8 cellular contexts compared by ENCODE assay signal in the genomic region with DNA sequence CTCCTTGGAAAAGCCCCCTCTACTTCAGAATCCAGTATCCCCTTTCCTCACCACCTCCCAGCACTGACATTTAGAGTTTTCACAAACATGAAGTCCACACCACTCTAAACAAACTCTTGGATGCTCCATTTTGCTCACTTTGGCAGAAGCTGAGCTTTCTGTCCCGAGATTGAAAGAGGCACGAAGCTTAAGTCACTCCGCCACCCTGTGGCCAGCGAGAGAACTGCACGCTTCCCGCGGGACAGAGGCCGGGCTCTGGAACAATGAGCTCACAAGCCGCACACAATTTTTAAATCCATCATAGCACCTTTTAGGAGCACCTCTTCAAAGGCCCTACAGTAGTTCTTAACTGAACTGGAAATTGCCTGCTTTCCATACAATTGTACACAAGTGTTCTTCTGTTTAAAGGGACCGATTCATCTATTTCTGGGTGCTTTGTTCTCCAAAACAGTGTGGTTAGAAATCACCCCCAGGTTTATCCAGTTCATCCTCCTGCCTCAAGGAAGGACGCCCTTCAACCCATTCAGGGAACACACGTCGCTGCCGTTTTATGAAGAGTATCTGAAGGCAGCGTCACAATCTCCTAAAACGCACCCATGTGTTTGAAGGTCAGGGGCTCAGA.
DNase-seq lines count a peak whose midpoint lies in the region; ATAC-seq, FAIRE-seq and TF ChIP-seq lines count a peak whose summit lies in the region.

No MANE protein-coding gene starts in this region.

- no peaks in the 10 kb centered on the region for H3K9me3 ChIP-seq in neuron (ENCODE audit: low read length)

- H3K4me3 Mint-ChIP-seq in activated T-cell treated with anti-CD3 and anti-CD28 coated beads, Interleukin-2, amount 50 U/mL, for 72 hours = no peak overlapping the region
- H3K4me3 Mint-ChIP-seq in stimulated activated naive CD8-positive, alpha-beta T cell treated with anti-CD3 and anti-CD28 coated beads, Interleukin-15, amount 100 ng/mL, for 72 hours = no peak overlapping the region

- H3K27me3 Mint-ChIP-seq in activated T-cell treated with anti-CD3 and anti-CD28 coated beads, Interleukin-2, amount 50 U/mL, for 72 hours (ENCODE audit: low read depth) = peaks cover 18% of the 10 kb centered on the region
- peaks cover 49% of the 10 kb centered on the region for H3K27me3 Mint-ChIP-seq in stimulated activated naive CD8-positive, alpha-beta T cell treated with anti-CD3 and anti-CD28 coated beads, Interleukin-15, amount 100 ng/mL, for 72 hours

- H3K9me3 Mint-ChIP-seq in activated T-cell treated with anti-CD3 and anti-CD28 coated beads, Interleukin-2, amount 50 U/mL, for 72 hours = no peaks in the 10 kb centered on the region
- H3K9me3 Mint-ChIP-seq in stimulated activated naive CD8-positive, alpha-beta T cell treated with anti-CD3 and anti-CD28 coated beads, Interleukin-15, amount 100 ng/mL, for 72 hours = no peaks in the 10 kb centered on the region

- H3K27me3 ChIP-seq in neuron (ENCODE audit: insufficient read depth, low read length) = peaks cover 9% of the 10 kb centered on the region

- no peak for FAIRE-seq in RCC 7860 (lab: Jason Lieb, UNC)

- peaks cover 5% of the 10 kb centered on the region for H3K4me1 Mint-ChIP-seq in activated T-cell treated with anti-CD3 and anti-CD28 coated beads, Interleukin-2, amount 50 U/mL, for 72 hours (ENCODE audit: low read depth)
- peaks cover 15% of the 10 kb centered on the region for H3K4me1 Mint-ChIP-seq in stimulated activated naive CD8-positive, alpha-beta T cell treated with anti-CD3 and anti-CD28 coated beads, Interleukin-15, amount 100 ng/mL, for 72 hours

- H3K4me3 ChIP-seq in fibroblast of mammary gland (ENCODE audit: control insufficient read depth, low read depth, low read length) = no peak overlapping the region
- no peak overlapping the region for H3K4me3 ChIP-seq in neuron (ENCODE audit: low read length)

- peaks cover 2% of the 10 kb centered on the region for H3K4me1 ChIP-seq in neuron (ENCODE audit: insufficient read depth, low read length)

- TF ChIP-seq CTCF in fibroblast of mammary gland (conservative IDR thresholded peaks at IDR 0.05; ENCODE audit: control insufficient read depth, insufficient read depth, low read depth, low read length) = peak; percentile 96

- no peaks in the 10 kb centered on the region for H3K36me3 ChIP-seq in neuron (ENCODE audit: insufficient read depth, low read length)

- intact Hi-C loops in Right ventricle myocardium inferior (cut with DNase I) = loop anchor here (5.0 to 10.0 kb wide), 3 partner anchors 1249 to 1477 kb away; no protein-coding TSS in a partner anchor
- intact Hi-C loops in cardiac septum (cut with DNase I) = loop anchor here (5.0 to 10.0 kb wide), 3 partner anchors 919 to 1327 kb away; no protein-coding TSS in a partner anchor

- H3K36me3 Mint-ChIP-seq in activated T-cell treated with anti-CD3 and anti-CD28 coated beads, Interleukin-2, amount 50 U/mL, for 72 hours (ENCODE audit: insufficient read depth in 2 of 2) = no peaks in the 10 kb centered on the region

- H3K27ac Mint-ChIP-seq in activated T-cell treated with anti-CD3 and anti-CD28 coated beads, Interleukin-2, amount 50 U/mL, for 72 hours = no peak overlapping the region
- H3K27ac Mint-ChIP-seq in stimulated activated naive CD8-positive, alpha-beta T cell treated with anti-CD3 and anti-CD28 coated beads, Interleukin-15, amount 100 ng/mL, for 72 hours = no peak overlapping the region

- DNase-seq in Right ventricle myocardium inferior (ENCODE audit: missing footprints) = peak; percentile 85
- no peak for DNase-seq in cardiac septum (ENCODE audit: low spot score)
- DNase-seq in Kasumi-1 (lab: John Stamatoyannopoulos, UW) = peak; percentile 61 to 75
- peak; percentile 34 for DNase-seq in RCC 7860 (ENCODE audit: low spot score)
- peak; percentile 67 to 78 for DNase-seq in activated T-cell treated with anti-CD3 and anti-CD28 coated beads, Interleukin-2, amount 50 U/mL, for 72 hours
- DNase-seq in fibroblast of mammary gland (ENCODE audit: low read depth) = peak; percentile 86
- peak; percentile 64 to 67 for DNase-seq in stimulated activated naive CD8-positive, alpha-beta T cell treated with anti-CD3 and anti-CD28 coated beads, Interleukin-15, amount 100 ng/mL, for 72 hours

- peak overlapping the region; percentile 50 for H2AFZ ChIP-seq in neuron (ENCODE audit: low read depth, low read length)

- ATAC-seq in Right ventricle myocardium inferior = peak; percentile 79
- peak; percentile 72 to 74 for ATAC-seq in activated T-cell treated with anti-CD3 and anti-CD28 coated beads, Interleukin-2, amount 50 U/mL, for 72 hours (replicated peaks in 1 of 2)
- ATAC-seq in stimulated activated naive CD8-positive, alpha-beta T cell treated with anti-CD3 and anti-CD28 coated beads, Interleukin-15, amount 100 ng/mL, for 72 hours = peak; percentile 67
